28 cellular contexts compared by ENCODE assay signal in genomic region chr6:163702736-163703135, GRCh38.
DNase-seq lines count a peak whose midpoint lies in the region; ATAC-seq and TF ChIP-seq lines count a peak whose summit lies in the region.
"Had no signal": no experiment of that assay in that cellular context is flagged by ENCODE, and none has a peak within 500 bp of the region (broad histone marks: within the 10 kb centered on the region; RNA-seq: fewer than 3 reads in every experiment).

No MANE protein-coding gene starts in this region.

- no peak for TF ChIP-seq CTCF in GM13977 (IDR thresholded peaks at IDR 0.05; ENCODE audit: extremely low read depth, insufficient read depth, missing control alignments)
- TF ChIP-seq CTCF in activated B cell treated with CpG ODN at 0.5 μM for 24 hours (IDR thresholded peaks at IDR 0.05): no peak
- TF ChIP-seq CTCF in heart left ventricle (IDR thresholded peaks at IDR 0.05): no peak

- no peak overlapping the region for H3K27ac ChIP-seq in heart left ventricle
- H3K27ac ChIP-seq: C4-2B, cardiac muscle cell, neutrophil, prostate gland, SK-N-MC, stomach, transverse colon, VCaP had no signal

- WGBS in heart left ventricle, 4 donors: 96 to 99% (median 97%) methylated on average over 3 of the region's 3 CpGs

- H3K36me3 Mint-ChIP-seq in activated B cell treated with CpG ODN at 0.5 μM for 24 hours (ENCODE audit: low read depth): no peaks in the 10 kb centered on the region
- H3K36me3 Mint-ChIP-seq in activated CD4-positive, alpha-beta T cell treated with anti-CD3 and anti-CD28 coated beads for 36 hours (ENCODE audit: low read depth): no peaks in the 10 kb centered on the region
- H3K36me3 Mint-ChIP-seq: activated naive CD4-positive, alpha-beta T cell treated with anti-CD3 and anti-CD28 coated beads, Interleukin-2, amount 50 U/mL, for 24 hours had no signal

- no peak overlapping the region for H3K4me3 ChIP-seq in heart left ventricle
- H3K4me3 ChIP-seq: cardiac muscle cell, prostate gland, SK-N-MC, stomach, transverse colon had no signal

- in situ Hi-C loops in GM13977 (cut with MboI; ENCODE audit: low pct_unique_long_range_greater_than_20kb, low sequenced_read_pairs, unreplicated experiment): loop anchor here (10.0 to 25.0 kb wide), 2 partner anchors 240 to 252 kb away; no protein-coding TSS in a partner anchor

- no peaks in the 10 kb centered on the region for H3K27me3 ChIP-seq in heart left ventricle
- H3K27me3 ChIP-seq: cardiac muscle cell, stomach, transverse colon had no signal

- H3K9me3 Mint-ChIP-seq in activated B cell treated with CpG ODN at 0.5 μM for 24 hours: peaks cover 2% of the 10 kb centered on the region
- no peaks in the 10 kb centered on the region for H3K9me3 Mint-ChIP-seq in activated CD4-positive, alpha-beta T cell treated with anti-CD3 and anti-CD28 coated beads for 36 hours (ENCODE audit: low read depth)
- H3K9me3 Mint-ChIP-seq: activated naive CD4-positive, alpha-beta T cell treated with anti-CD3 and anti-CD28 coated beads, Interleukin-2, amount 50 U/mL, for 24 hours; activated T-helper 1 cell treated with anti-CD3 and anti-CD28 coated beads, Interleukin-12 subunit alpha, Interleukin-12 subunit beta, Interleukin-2, Interleukin-4 antibody, amounts not matched to agents 30 ng/mL and 10 ng/mL and 1 ng/mL, durations not matched to agents 14 hours and 24 hours and 36 hours had no signal

- intact Hi-C loops in activated B cell treated with CpG ODN at 0.5 μM for 24 hours (cut with micrococcal nuclease) (loop anchor here (2.0 kb wide), 1 partner anchor 16 kb away; no protein-coding TSS in a partner anchor), heart left ventricle (cut with DNase I) (loop anchor here in 4 of 10 donors (5.0 to 10.0 kb wide), 5 partner anchors 88 to 402 kb away; no protein-coding TSS in a partner anchor)
- intact Hi-C loops in activated CD4-positive, alpha-beta T cell treated with anti-CD3 and anti-CD28 coated beads for 36 hours (cut with DNase I, micrococcal nuclease): no loop called here

- ATAC-seq in GM19023 (IDR thresholded peaks at IDR 0.05; ENCODE audit: unreplicated experiment) (peak; percentile 32), HG02678 (IDR thresholded peaks at IDR 0.05; ENCODE audit: unreplicated experiment) (peak; percentile 25), activated B cell treated with CpG ODN at 0.5 μM for 24 hours (ENCODE audit: low read depth) (no peak), heart left ventricle (no peak)
- no peak for ATAC-seq in activated CD4-positive, alpha-beta T cell treated with anti-CD3 and anti-CD28 coated beads for 36 hours

- H3K9me3 ChIP-seq in heart left ventricle: no peaks in the 10 kb centered on the region
- H3K9me3 ChIP-seq: neutrophil, prostate gland, stomach, transverse colon had no signal

- POLR2A ChIA-PET in activated B cell treated with CpG ODN at 0.5 μM for 24 hours (lab: Charles Lee): no interaction called here
- POLR2A ChIA-PET in activated CD4-positive, alpha-beta T cell treated with anti-CD3 and anti-CD28 coated beads for 36 hours (lab: Charles Lee): no interaction called here

- no peak for TF ChIP-seq POLR2A in heart left ventricle (IDR thresholded peaks at IDR 0.05)

- H3K36me3 ChIP-seq in heart left ventricle: no peaks in the 10 kb centered on the region
- H3K36me3 ChIP-seq: cardiac muscle cell, neutrophil, prostate gland, stomach, transverse colon had no signal

- H3K27ac Mint-ChIP-seq in activated B cell treated with CpG ODN at 0.5 μM for 24 hours: peak overlapping the region; percentile 30
- H3K27ac Mint-ChIP-seq in activated CD4-positive, alpha-beta T cell treated with anti-CD3 and anti-CD28 coated beads for 36 hours: no peak overlapping the region
- H3K27ac Mint-ChIP-seq: activated naive CD4-positive, alpha-beta T cell treated with anti-CD3 and anti-CD28 coated beads, Interleukin-2, amount 50 U/mL, for 24 hours; activated T-helper 1 cell treated with anti-CD3 and anti-CD28 coated beads, Interleukin-12 subunit alpha, Interleukin-12 subunit beta, Interleukin-2, Interleukin-4 antibody, amounts not matched to agents 30 ng/mL and 10 ng/mL and 1 ng/mL, durations not matched to agents 14 hours and 24 hours and 36 hours had no signal

- H3K4me1 Mint-ChIP-seq in activated B cell treated with CpG ODN at 0.5 μM for 24 hours: peaks cover 84% of the 10 kb centered on the region
- H3K4me1 Mint-ChIP-seq in activated CD4-positive, alpha-beta T cell treated with anti-CD3 and anti-CD28 coated beads for 36 hours: no peaks in the 10 kb centered on the region
- H3K4me1 Mint-ChIP-seq: activated naive CD4-positive, alpha-beta T cell treated with anti-CD3 and anti-CD28 coated beads, Interleukin-2, amount 50 U/mL, for 24 hours had no signal

- CTCF ChIA-PET in activated B cell treated with CpG ODN at 0.5 μM for 24 hours (lab: Charles Lee): no interaction called here
- CTCF ChIA-PET in activated CD4-positive, alpha-beta T cell treated with anti-CD3 and anti-CD28 coated beads for 36 hours (lab: Charles Lee): no interaction called here

- H3K4me1 ChIP-seq in heart left ventricle: peaks cover 0 to 27% (median 19%) of the 10 kb centered on the region in 12 donors
- H3K4me1 ChIP-seq: prostate gland had no signal

- H3K27me3 Mint-ChIP-seq in activated B cell treated with CpG ODN at 0.5 μM for 24 hours: no peaks in the 10 kb centered on the region
- H3K27me3 Mint-ChIP-seq in activated CD4-positive, alpha-beta T cell treated with anti-CD3 and anti-CD28 coated beads for 36 hours: peaks cover 12% of the 10 kb centered on the region

- peak overlapping the region; percentile 44 for H3K4me3 Mint-ChIP-seq in activated B cell treated with CpG ODN at 0.5 μM for 24 hours
- no peak overlapping the region for H3K4me3 Mint-ChIP-seq in activated CD4-positive, alpha-beta T cell treated with anti-CD3 and anti-CD28 coated beads for 36 hours
- H3K4me3 Mint-ChIP-seq: activated naive CD4-positive, alpha-beta T cell treated with anti-CD3 and anti-CD28 coated beads, Interleukin-2, amount 50 U/mL, for 24 hours; activated T-helper 1 cell treated with anti-CD3 and anti-CD28 coated beads, Interleukin-12 subunit alpha, Interleukin-12 subunit beta, Interleukin-2, Interleukin-4 antibody, amounts not matched to agents 30 ng/mL and 10 ng/mL and 1 ng/mL, durations not matched to agents 14 hours and 24 hours and 36 hours had no signal

- DNase-seq in GM13977 (ENCODE audit: low spot score): peak; percentile 23
- DNase-seq in activated B cell treated with CpG ODN at 0.5 μM for 24 hours: no peak
- no peak for DNase-seq in NCI-H1105 treated with DMSO at 0.1 percent for 48 hours (lab: John Stamatoyannopoulos, UW)
- DNase-seq in putamen (ENCODE audit: low spot score): no peak
- no peak for DNase-seq in activated CD4-positive, alpha-beta T cell treated with anti-CD3 and anti-CD28 coated beads for 36 hours
- DNase-seq in heart left ventricle: no peak
- DNase-seq: activated CD4-positive, alpha-beta T cell treated with anti-CD3 and anti-CD28 coated beads, Interleukin-2, amount 50 U/mL, for 1 hour; aorta; DND-41; glutamatergic neuron; mesenchymal stem cell; NCI-H1092 treated with DMSO at 0.1 percent for 48 hours; NCI-H2029 treated with DMSO at 0.1 percent for 48 hours; NCI-H226; NCI-H774; stomach; T-helper 2 cell; transverse colon had no signal

Comparison
In these comparisons a context has a peak if more than half of its experiments do, and no peak if none do; other contexts are left out.
1. ATAC-seq: peak in GM19023 (single experiment) and HG02678 (single experiment); none in activated B cell treated with CpG ODN at 0.5 μM for 24 hours (single experiment), activated CD4-positive, alpha-beta T cell treated with anti-CD3 and anti-CD28 coated beads for 36 hours (single experiment) and heart left ventricle (0 of 4).